2 cellular contexts compared by ENCODE assay signal in the genomic region with DNA sequence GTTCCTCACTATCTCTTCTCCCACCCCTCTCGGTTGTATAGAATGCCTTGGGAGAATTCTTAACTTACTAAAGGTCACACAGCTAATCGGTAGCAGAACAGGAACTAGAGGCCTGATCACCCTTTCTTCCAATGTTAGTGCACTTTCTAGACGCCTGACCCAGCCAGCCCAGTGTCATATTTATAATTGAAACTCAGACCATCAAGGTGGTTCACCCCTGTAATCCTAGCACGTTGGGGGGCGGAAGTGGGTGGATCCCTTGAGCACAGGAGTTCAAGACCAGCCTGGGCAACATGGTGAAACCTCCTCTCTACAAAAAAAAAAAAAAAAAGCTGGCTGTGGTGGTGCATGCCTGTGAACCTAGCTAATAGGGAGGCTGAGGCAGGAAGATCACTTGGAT.
TF ChIP-seq lines count a peak whose summit lies in the region.

No MANE protein-coding gene starts in this region.

TF ChIP-seq in SK-N-SH, 30 proteins besides CTCF, POLR2A, EP300 and RAD21:
- TF ChIP-seq USF2 (IDR thresholded peaks at IDR 0.05; ENCODE audit: borderline replicate concordance, low read depth, low read length), result no peak

TF ChIP-seq in SK-N-SH treated with all-trans-retinoic acid at 6 μM for 48 hours, 23 proteins besides CTCF, POLR2A, EP300 and RAD21 (continued from another document):
- TF ChIP-seq PPARA (CRISPR knock-in tag; IDR thresholded peaks at IDR 0.05; ENCODE audit: borderline replicate concordance) (no peak), ZC3H10 (CRISPR knock-in tag; IDR thresholded peaks at IDR 0.05) (no peak), CSRNP3 (CRISPR knock-in tag; IDR thresholded peaks at IDR 0.05) (no peak), TSHZ2 (CRISPR knock-in tag; IDR thresholded peaks at IDR 0.05) (no peak), ZNF70 (CRISPR knock-in tag; IDR thresholded peaks at IDR 0.05) (no peak), ZFP30 (CRISPR knock-in tag; IDR thresholded peaks at IDR 0.05) (no peak), BACH2 (CRISPR knock-in tag; IDR thresholded peaks at IDR 0.05; ENCODE audit: borderline replicate concordance) (no peak), TOX (CRISPR knock-in tag; IDR thresholded peaks at IDR 0.05; ENCODE audit: borderline replicate concordance) (no peak), CSDC2 (CRISPR knock-in tag; IDR thresholded peaks at IDR 0.05) (no peak)
TF ChIP-seq in SK-N-SH treated with all-trans-retinoic acid at 6 μM for 48 hours: peak in this region for 0.
